ENCODE assay signal across 10 cellular contexts in genomic region chr13:97249797-97250495, GRCh38. TPM values are rescaled to one million over a fixed set of nuclear protein-coding genes. Genes with fewer than 3 reads are reported as not detected.
DNase-seq lines count a peak whose midpoint lies in the region; ATAC-seq, FAIRE-seq and TF ChIP-seq lines count a peak whose summit lies in the region.
"Had no signal": no experiment of that assay in that cellular context is flagged by ENCODE, and none has a peak within 500 bp of the region (broad histone marks: within the 10 kb centered on the region; RNA-seq: fewer than 3 reads in every experiment).

No MANE protein-coding gene starts in this region.

- WGBS in A549 (ENCODE audit: missing lambda C conversion rate), result 32% methylated on average over 3 of the region's 3 CpGs
- 33 to 44% methylated on average over 3 of the region's 3 CpGs for WGBS in heart right ventricle, 2 donors

- CTCF ChIA-PET in A549 (lab: Yijun Ruan, JAX), result interaction anchor here (0.8 to 1.9 kb wide), 5 partner anchors 12 to 141 kb away, joined by 3 to 6 read pairs (median 3); partner anchors contain the start of gene MBNL2

- intact Hi-C loops in ascending aorta (cut with DNase I) (loop anchor here (10.0 kb wide), 1 partner anchor 185 kb away; the partner anchor contains the start of gene RAP2A), heart right ventricle (cut with DNase I) (no loop called here)

- no peak for TF ChIP-seq CTCF in A549 (IDR thresholded peaks at IDR 0.05)
- TF ChIP-seq CTCF in ascending aorta (IDR thresholded peaks at IDR 0.05), result no peak
- no peak for TF ChIP-seq CTCF in heart right ventricle (IDR thresholded peaks at IDR 0.05)

- H3K4me2 ChIP-seq in A549, result peak overlapping the region; percentile 68

- FAIRE-seq in A549 (lab: Jason Lieb, UNC), result no peak
- FAIRE-seq: frontal cortex, G401.6 had no signal

- H3K4me1 ChIP-seq in A549 (peaks cover 79% of the 10 kb centered on the region), ascending aorta (peaks cover 0 to 41% of the 10 kb centered on the region in 2 donors), heart right ventricle (peaks cover 7 to 87% (median 71%) of the 10 kb centered on the region in 9 donors), rectal smooth muscle tissue (ENCODE audit: control insufficient read depth, insufficient read depth, low read length) (peaks cover 28% of the 10 kb centered on the region)

- H3K27me3 ChIP-seq in ascending aorta, result no peaks in the 10 kb centered on the region
- no peaks in the 10 kb centered on the region for H3K27me3 ChIP-seq in heart right ventricle
- no peaks in the 10 kb centered on the region for H3K27me3 ChIP-seq in rectal smooth muscle tissue (ENCODE audit: control insufficient read depth, insufficient read depth, low read length)

- no peak overlapping the region for H3K9ac ChIP-seq in rectal smooth muscle tissue (ENCODE audit: low read length)

- ATAC-seq in A549, result peak in 1 of 2 experiments; percentile 31; a peak in 1 of 6 replicates
- ATAC-seq in heart right ventricle, result peak in 3 of 8 donors; percentile 40 to 45 (median 43)
- no peak for ATAC-seq in HG02973 (IDR thresholded peaks at IDR 0.05; ENCODE audit: unreplicated experiment)

- no peak for TF ChIP-seq EP300 in A549 (IDR thresholded peaks at IDR 0.05)

- no peak overlapping the region for H3K4me3 ChIP-seq in A549
- H3K4me3 ChIP-seq in ascending aorta, result peak overlapping the region; percentile 9 to 33
- H3K4me3 ChIP-seq in heart right ventricle, result no peak overlapping the region
- no peak overlapping the region for H3K4me3 ChIP-seq in rectal smooth muscle tissue (ENCODE audit: low read length)

- POLR2A ChIA-PET in A549 (lab: Yijun Ruan, JAX), result interaction anchor here (0.8 to 1.7 kb wide), 2 partner anchors 26 to 28 kb away, joined by 3 to 6 read pairs; partner anchors contain the start of gene MBNL2

- DNase-seq in A549 (ENCODE audit: low read depth in 1 of 2, low spot score in 1 of 2) (no peak), ascending aorta (ENCODE audit: low spot score in 2 of 2) (no peak), heart right ventricle (no peak), RPMI8226 (no peak), T1000 (lab: John Stamatoyannopoulos, UW) (no peak), NCI-H524 treated with DMSO at 0.1 percent for 48 hours (lab: John Stamatoyannopoulos, UW) (no peak)

- no peak for TF ChIP-seq POLR2A in A549 (IDR thresholded peaks at IDR 0.05; ENCODE audit: low read length)

- H3K9me3 ChIP-seq in A549, result no peaks in the 10 kb centered on the region
- no peaks in the 10 kb centered on the region for H3K9me3 ChIP-seq in ascending aorta
- H3K9me3 ChIP-seq in heart right ventricle, result no peaks in the 10 kb centered on the region

- TF ChIP-seq RAD21 in A549 (conservative IDR thresholded peaks at IDR 0.05 in 1 of 2, IDR thresholded peaks at IDR 0.05 in 1 of 2), result no peak

- H3K36me3 ChIP-seq in ascending aorta (no peaks in the 10 kb centered on the region), heart right ventricle (no peaks in the 10 kb centered on the region), rectal smooth muscle tissue (ENCODE audit: control insufficient read depth, insufficient read depth, low read length) (no peaks in the 10 kb centered on the region)

- H3K27ac ChIP-seq in A549 (peak overlapping the region; percentile 67), ascending aorta (peak overlapping the region; percentile 68 to 74), heart right ventricle (peak overlapping the region in 9 of 10 donors; percentile 45 to 88 (median 56)), rectal smooth muscle tissue (ENCODE audit: low read depth, low read length) (peak overlapping the region; percentile 27)

TF ChIP-seq in A549, 52 proteins besides CTCF, POLR2A, EP300 and RAD21:
- TF ChIP-seq EHF (CRISPR knock-in tag; IDR thresholded peaks at IDR 0.05), result no peak
- peak; percentile 99 for TF ChIP-seq MAFK (IDR thresholded peaks at IDR 0.05; ENCODE audit: partially characterized antibody)
- TF ChIP-seq PHF8 (IDR thresholded peaks at IDR 0.05; ENCODE audit: borderline replicate concordance, low read depth), result no peak

RNA-seq across cellular contexts. Expression of gene MBNL2, which starts 27.8 kb away (rescaled TPM):
- polyA plus RNA-seq in A549 (2011; rRNA removed) (20.6 and 25.9 TPM in 2 replicates), A549 (2017; fragmentation: RNase III; extraction: RNeasy Plus Mini Kit Qiagen cat#74134 plus additional on column Dnase treatment) (15.4 to 21.3 TPM (median 18.7 TPM) in 3 replicates), heart right ventricle (10 to 100 TPM; 17.2 to 18.7 TPM)
- polyA plus RNA-seq in A549 (2012; cell fraction: cytosol; rRNA removed), result 4.6 and 6.1 TPM in 2 replicates
- polyA plus RNA-seq in A549 (2012; cell fraction: nucleus; rRNA removed), result 6.1 and 8.6 TPM in 2 replicates
- 37.8 and 44.0 TPM in 2 replicates for polyA minus RNA-seq in A549 (2011; rRNA and poly(A)+ RNA removed)
- total RNA-seq in ascending aorta (38.7 TPM), heart right ventricle (10 to 100 TPM; 59.7 to 95.0 (median 85.2) TPM)

Comparison
In these comparisons a context has a peak if more than half of its experiments do, and no peak if none do; other contexts are left out.
1. H3K4me3 ChIP-seq: peak in ascending aorta (2 of 2); none in A549 (single experiment), heart right ventricle (0 of 10) and rectal smooth muscle tissue (single experiment).
2. Peak in every context shown above with its lines, with median percentiles within 50 percentile points of each other: H3K27ac ChIP-seq.